ENCODE assay signal across 10 cellular contexts in the genomic region with DNA sequence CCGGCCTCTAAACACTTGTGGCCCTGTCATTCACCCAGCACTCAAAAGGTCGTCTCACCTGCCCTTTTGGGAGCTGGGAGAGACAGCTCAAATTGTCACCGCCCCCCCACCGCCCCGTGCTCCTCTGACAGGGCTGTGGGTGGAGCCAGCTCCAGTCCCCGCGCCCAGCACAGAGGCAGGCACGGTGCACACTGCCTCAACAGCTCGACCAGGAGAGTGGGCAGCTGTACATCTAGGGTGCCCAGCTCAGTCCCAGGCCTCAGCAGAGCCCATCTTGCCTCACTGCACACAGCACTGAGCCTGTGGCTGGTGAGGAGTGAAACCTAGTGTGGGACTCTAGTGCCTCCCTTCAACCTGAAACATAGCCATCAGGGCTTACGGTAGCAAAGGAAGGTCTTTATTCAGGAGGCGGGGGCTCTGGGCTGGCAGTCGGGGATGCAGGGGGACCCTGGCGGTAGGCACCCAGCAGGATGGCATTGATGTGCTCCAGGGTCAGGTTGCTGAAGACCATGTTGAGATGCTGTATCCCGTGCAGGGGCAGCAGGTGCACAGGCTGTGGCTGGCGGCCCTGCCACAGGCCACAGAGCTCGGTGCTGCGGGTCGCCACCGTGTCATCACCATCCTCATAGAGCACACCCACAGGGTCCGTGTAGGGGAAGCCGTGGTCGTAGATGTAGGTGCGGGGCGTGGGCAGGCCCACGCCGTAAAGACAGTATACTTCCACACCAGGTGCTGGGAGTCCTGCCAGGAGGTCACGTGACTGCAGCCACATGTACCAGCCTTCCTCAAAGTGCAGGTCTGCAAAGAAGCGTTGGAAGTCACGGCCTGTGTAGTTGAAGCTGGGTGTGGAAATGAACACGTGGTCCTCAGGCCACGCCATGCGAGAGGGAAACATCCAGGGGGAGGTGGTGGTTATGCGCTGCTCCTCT. TPM values are rescaled to one million over a fixed set of nuclear protein-coding genes. Genes with fewer than 3 reads are reported as not detected.
DNase-seq lines count a peak whose midpoint lies in the region; ATAC-seq and TF ChIP-seq lines count a peak whose summit lies in the region.
"Had no signal": no experiment of that assay in that cellular context is flagged by ENCODE, and none has a peak within 500 bp of the region (broad histone marks: within the 10 kb centered on the region; RNA-seq: fewer than 3 reads in every experiment).

No MANE protein-coding gene starts in this region.

- peak; percentile 67 for DNase-seq in activated CD4-positive, alpha-beta T cell treated with anti-CD3 and anti-CD28 coated beads for 36 hours
- no peak for DNase-seq in activated CD4-positive, alpha-beta T cell treated with anti-CD3 and anti-CD28 coated beads for 1 hour
- peak; percentile 43 for DNase-seq in activated T-cell treated with anti-CD3 and anti-CD28 coated beads, Interleukin-2, amount 50 U/mL, for 1 hour
- peak; percentile 36 for DNase-seq in myocyte (ENCODE audit: low read depth)
- DNase-seq in testis = peak; percentile 45
- no peak for DNase-seq in SK-N-DZ (ENCODE audit: low spot score)
- DNase-seq in A172 (ENCODE audit: low spot score) = no peak
- DNase-seq: NCI-H510A, WERI-Rb-1 had no signal

- no peaks in the 10 kb centered on the region for H3K27me3 Mint-ChIP-seq in activated CD4-positive, alpha-beta T cell treated with anti-CD3 and anti-CD28 coated beads for 36 hours

- H3K4me1 ChIP-seq in testis = peaks cover 29% of the 10 kb centered on the region

- no peak for ATAC-seq in activated CD4-positive, alpha-beta T cell treated with anti-CD3 and anti-CD28 coated beads for 36 hours
- ATAC-seq in GM18868 (IDR thresholded peaks at IDR 0.05; ENCODE audit: unreplicated experiment) = no peak

- peak overlapping the region; percentile 76 for H3K27ac Mint-ChIP-seq in activated CD4-positive, alpha-beta T cell treated with anti-CD3 and anti-CD28 coated beads for 36 hours

- no peak overlapping the region for H3K27ac ChIP-seq in testis
- H3K27ac ChIP-seq: WERI-Rb-1 had no signal

- intact Hi-C loops in activated CD4-positive, alpha-beta T cell treated with anti-CD3 and anti-CD28 coated beads for 36 hours (cut with DNase I, micrococcal nuclease) = loop anchor here (5.0 kb wide), 3 partner anchors 267 to 692 kb away; a partner anchor contains a TSS
- intact Hi-C loops in testis (cut with DNase I; ENCODE audit: low total_unique reads) = no loop called here

- H3K9me3 Mint-ChIP-seq in activated CD4-positive, alpha-beta T cell treated with anti-CD3 and anti-CD28 coated beads for 36 hours (ENCODE audit: low read depth) = no peaks in the 10 kb centered on the region

- no peak overlapping the region for H3K4me3 ChIP-seq in testis

- CTCF ChIA-PET in activated CD4-positive, alpha-beta T cell treated with anti-CD3 and anti-CD28 coated beads for 36 hours (lab: Charles Lee) = interaction anchor here (0.7 to 2.6 kb wide), 12 partner anchors 10 to 277 kb away, joined by 3 to 14 read pairs (median 3); no protein-coding TSS in a partner anchor

- no peaks in the 10 kb centered on the region for H3K9me3 ChIP-seq in testis

- no peak for TF ChIP-seq POLR2A in testis (IDR thresholded peaks at IDR 0.05)

- no peak overlapping the region for H3K4me3 Mint-ChIP-seq in activated CD4-positive, alpha-beta T cell treated with anti-CD3 and anti-CD28 coated beads for 36 hours

- H3K27me3 ChIP-seq in testis = no peaks in the 10 kb centered on the region

- POLR2A ChIA-PET in activated CD4-positive, alpha-beta T cell treated with anti-CD3 and anti-CD28 coated beads for 36 hours (lab: Charles Lee) = interaction anchor here (0.9 to 1.4 kb wide), 2 partner anchors 10 to 27 kb away, joined by 3 to 4 read pairs; no protein-coding TSS in a partner anchor

- WGBS in testis, 2 donors = 77 to 86% methylated on average over 13 to 33 of the region's 33 CpGs

- no peak for TF ChIP-seq CTCF in testis (IDR thresholded peaks at IDR 0.05)

- H3K4me1 Mint-ChIP-seq in activated CD4-positive, alpha-beta T cell treated with anti-CD3 and anti-CD28 coated beads for 36 hours = peaks cover 36% of the 10 kb centered on the region

- peaks cover 36% of the 10 kb centered on the region for H3K36me3 Mint-ChIP-seq in activated CD4-positive, alpha-beta T cell treated with anti-CD3 and anti-CD28 coated beads for 36 hours (ENCODE audit: low read depth)

- no peaks in the 10 kb centered on the region for H3K36me3 ChIP-seq in testis (ENCODE audit: low read depth, missing control alignments)

RNA-seq across cellular contexts. Expression of a gene that starts 3.1 kb away (rescaled TPM):
- total RNA-seq in activated CD4-positive, alpha-beta T cell treated with anti-CD3 and anti-CD28 coated beads for 36 hours = 100 to 1,000 TPM; 123 to 195 TPM
- total RNA-seq in myocyte = 23.4 and 39.3 TPM in 2 replicates
- 78.5 TPM for polyA plus RNA-seq in myocyte (2012)
- 10 to 100 TPM; 13.2 to 14.2 TPM for total RNA-seq in testis
- polyA plus RNA-seq in testis (ENCODE audit: insufficient read depth, low read depth, low replicate concordance) = 49.1 TPM
- polyA plus RNA-seq in SK-N-DZ (2014; cell fraction: cytosol; rRNA removed) = 21.6 and 38.5 TPM in 2 replicates
- 35.0 and 44.6 TPM in 2 replicates for polyA plus RNA-seq in SK-N-DZ (2014; cell fraction: nucleus; rRNA removed)
- 27.9 and 28.8 TPM in 2 replicates for total RNA-seq in A172 (2014; rRNA removed; shearing (Covaris generic))

RNA-seq across cellular contexts. Expression of a gene that starts 4.1 kb away (rescaled TPM):
- total RNA-seq in activated CD4-positive, alpha-beta T cell treated with anti-CD3 and anti-CD28 coated beads for 36 hours = 1 to 10 TPM; 9.1 to 9.9 TPM
- total RNA-seq in myocyte = 15.3 and 25.1 TPM in 2 replicates
- 35.4 TPM for polyA plus RNA-seq in myocyte (2012)
- total RNA-seq in testis = 10 to 100 TPM; 20.6 to 25.3 TPM
- 12.9 TPM for polyA plus RNA-seq in testis (ENCODE audit: insufficient read depth, low read depth, low replicate concordance)
- polyA plus RNA-seq in SK-N-DZ (2014; cell fraction: cytosol; rRNA removed) = 0.77 and 3.9 TPM in 2 replicates
- polyA plus RNA-seq in SK-N-DZ (2014; cell fraction: nucleus; rRNA removed) = 12.4 and 26.8 TPM in 2 replicates
- total RNA-seq in A172 (2014; rRNA removed; shearing (Covaris generic)) = 4.9 and 16.7 TPM in 2 replicates

RNA-seq across cellular contexts. Expression of a gene that starts 8.1 kb away (rescaled TPM):
- total RNA-seq in activated CD4-positive, alpha-beta T cell treated with anti-CD3 and anti-CD28 coated beads for 36 hours = 1 to 10 TPM; 2.5 to 3.5 TPM
- total RNA-seq in myocyte (0.42 and 1.3 TPM in 2 replicates), testis (1 to 10 TPM in 1 of 2 donors, under 1 TPM in 1; 0.62 to 1.7 TPM)
- 1.5 TPM for polyA plus RNA-seq in myocyte (2012)
- polyA plus RNA-seq in testis (ENCODE audit: insufficient read depth, low read depth, low replicate concordance) = 0.36 TPM
- 6.0 and 7.0 TPM in 2 replicates for polyA plus RNA-seq in SK-N-DZ (2014; cell fraction: cytosol; rRNA removed)
- polyA plus RNA-seq in SK-N-DZ (2014; cell fraction: nucleus; rRNA removed) = 8.8 and 14.6 TPM in 2 replicates
- 0.33 and 0.96 TPM in 2 replicates for total RNA-seq in A172 (2014; rRNA removed; shearing (Covaris generic))

RNA-seq across cellular contexts. Expression of a gene that starts 28.7 kb away (rescaled TPM):
- 10 to 100 TPM; 21.8 to 25.8 TPM for total RNA-seq in activated CD4-positive, alpha-beta T cell treated with anti-CD3 and anti-CD28 coated beads for 36 hours
- total RNA-seq in myocyte (85.9 and 98.3 TPM in 2 replicates), testis (10 to 100 TPM; 64.3 to 68.4 TPM)
- 151 TPM for polyA plus RNA-seq in myocyte (2012)
- polyA plus RNA-seq in testis (ENCODE audit: insufficient read depth, low read depth, low replicate concordance) = 46.7 TPM
- 3.4 and 5.0 TPM in 2 replicates for polyA plus RNA-seq in SK-N-DZ (2014; cell fraction: cytosol; rRNA removed)
- 11.8 and 13.3 TPM in 2 replicates for polyA plus RNA-seq in SK-N-DZ (2014; cell fraction: nucleus; rRNA removed)
- total RNA-seq in A172 (2014; rRNA removed; shearing (Covaris generic)) = 25.1 and 26.6 TPM in 2 replicates

RNA-seq across cellular contexts. Expression of a gene that starts 40.5 kb away (rescaled TPM):
- total RNA-seq in activated CD4-positive, alpha-beta T cell treated with anti-CD3 and anti-CD28 coated beads for 36 hours = under 1 TPM in 1 of 2 experiments, not detected in 1; 0.11 TPM
- not detected in 2 replicates for total RNA-seq in myocyte
- polyA plus RNA-seq in myocyte (2012) = not detected
- 100 to 1,000 TPM; 127 to 138 TPM for total RNA-seq in testis
- 61.0 TPM for polyA plus RNA-seq in testis (ENCODE audit: insufficient read depth, low read depth, low replicate concordance)
- not detected in 2 replicates for polyA plus RNA-seq in SK-N-DZ (2014; cell fraction: cytosol; rRNA removed)
- polyA plus RNA-seq in SK-N-DZ (2014; cell fraction: nucleus; rRNA removed) = 0.07 TPM in 1 of 2 replicates, not detected in the other
- not detected in 2 replicates for total RNA-seq in A172 (2014; rRNA removed; shearing (Covaris generic))

Comparison
In these comparisons a context has a peak if more than half of its experiments do, and no peak if none do; other contexts are left out.
1. DNase-seq: peak in activated CD4-positive, alpha-beta T cell treated with anti-CD3 and anti-CD28 coated beads for 36 hours (single experiment), activated T-cell treated with anti-CD3 and anti-CD28 coated beads, Interleukin-2, amount 50 U/mL, for 1 hour (single experiment), myocyte (single experiment) and testis (single experiment); none in activated CD4-positive, alpha-beta T cell treated with anti-CD3 and anti-CD28 coated beads for 1 hour (single experiment), SK-N-DZ (single experiment) and A172 (single experiment).